In genomic region chr2:129908721-129909373, GRCh38 we compare ENCODE assay signal across 17 cellular contexts.
"Had no signal": no experiment of that assay in that cellular context is flagged by ENCODE, and none has a peak within 500 bp of the region (broad histone marks: within the 10 kb centered on the region; RNA-seq: fewer than 3 reads in every experiment).

No MANE protein-coding gene starts in this region.

- H3K4me3 Mint-ChIP-seq: activated CD4-positive, alpha-beta T cell treated with anti-CD3 and anti-CD28 coated beads, Interleukin-2, amount 10 ng/mL, durations not matched to agents 24 days and 14 days; central memory CD8-positive, alpha-beta T cell; natural killer cell treated with Interleukin-12 subunit alpha and Interleukin-12 subunit beta and Interleukin-15 and Interleukin-18, amount 100 ng/mL, for 72 hours had no signal

- H3K4me3 ChIP-seq: body of pancreas, sigmoid colon, SJSA1, spleen, thoracic aorta, uterus had no signal

- H3K27me3 Mint-ChIP-seq: activated CD4-positive, alpha-beta T cell treated with anti-CD3 and anti-CD28 coated beads, Interleukin-2, amount 10 ng/mL, durations not matched to agents 24 days and 14 days had no signal

- H3K27ac ChIP-seq: body of pancreas, sigmoid colon, SJSA1, spleen, thoracic aorta, uterus had no signal

- ATAC-seq: activated naive CD4-positive, alpha-beta T cell treated with anti-CD3 and anti-CD28 coated beads, Interleukin-2, amount 50 U/mL, for 72 hours; body of pancreas; natural killer cell treated with Interleukin-12 subunit alpha and Interleukin-12 subunit beta and Interleukin-15 and Interleukin-18, amount 100 ng/mL, for 72 hours had no signal

- H3K4me1 Mint-ChIP-seq: activated CD4-positive, alpha-beta T cell treated with anti-CD3 and anti-CD28 coated beads, Interleukin-2, amount 10 ng/mL, durations not matched to agents 24 days and 14 days; central memory CD8-positive, alpha-beta T cell had no signal

- H3K9me3 ChIP-seq: body of pancreas, sigmoid colon, SJSA1, spleen, thoracic aorta, uterus had no signal

- H3K36me3 ChIP-seq: sigmoid colon, SJSA1, spleen, thoracic aorta, uterus had no signal

- DNase-seq: activated CD4-positive, alpha-beta T cell treated with anti-CD3 and anti-CD28 coated beads, Interleukin-2, amount 10 ng/mL, durations not matched to agents 24 days and 14 days; activated CD4-positive, CD25-positive, alpha-beta regulatory T cell; activated gamma-delta T cell; activated T-cell treated with anti-CD3 and anti-CD28 coated beads, Interleukin-2, amount 50 U/mL, for 1 hour; body of pancreas; dermis blood vessel endothelial cell; mesenchymal stem cell; nucleus accumbens; sigmoid colon; spleen; SW 1271; uterus had no signal

- H3K27me3 ChIP-seq: body of pancreas, sigmoid colon, uterus had no signal

- H3K27ac Mint-ChIP-seq: activated CD4-positive, alpha-beta T cell treated with anti-CD3 and anti-CD28 coated beads, Interleukin-2, amount 10 ng/mL, durations not matched to agents 24 days and 14 days; activated naive CD4-positive, alpha-beta T cell treated with anti-CD3 and anti-CD28 coated beads, Interleukin-2, amount 50 U/mL, for 72 hours; natural killer cell treated with Interleukin-12 subunit alpha and Interleukin-12 subunit beta and Interleukin-15 and Interleukin-18, amount 100 ng/mL, for 72 hours had no signal

- H3K36me3 Mint-ChIP-seq: activated naive CD4-positive, alpha-beta T cell treated with anti-CD3 and anti-CD28 coated beads, Interleukin-2, amount 50 U/mL, for 72 hours; natural killer cell treated with Interleukin-12 subunit alpha and Interleukin-12 subunit beta and Interleukin-15 and Interleukin-18, amount 100 ng/mL, for 72 hours had no signal

- H3K9me3 Mint-ChIP-seq: activated CD4-positive, alpha-beta T cell treated with anti-CD3 and anti-CD28 coated beads, Interleukin-2, amount 10 ng/mL, durations not matched to agents 24 days and 14 days; activated naive CD4-positive, alpha-beta T cell treated with anti-CD3 and anti-CD28 coated beads, Interleukin-2, amount 50 U/mL, for 72 hours; central memory CD8-positive, alpha-beta T cell; natural killer cell treated with Interleukin-12 subunit alpha and Interleukin-12 subunit beta and Interleukin-15 and Interleukin-18, amount 100 ng/mL, for 72 hours had no signal

- H3K4me1 ChIP-seq: body of pancreas, sigmoid colon, SJSA1, spleen, uterus had no signal
